ENCODE assay signal across 16 cellular contexts in genomic region chr6:116136933-116137340, GRCh38. TPM values are rescaled to one million over a fixed set of nuclear protein-coding genes. Genes with fewer than 3 reads are reported as not detected.
DNase-seq lines count a peak whose midpoint lies in the region; ATAC-seq and TF ChIP-seq lines count a peak whose summit lies in the region.
"Had no signal": no experiment of that assay in that cellular context is flagged by ENCODE, and none has a peak within 500 bp of the region (broad histone marks: within the 10 kb centered on the region; RNA-seq: fewer than 3 reads in every experiment).

No MANE protein-coding gene starts in this region.

- no peak overlapping the region for H3K27ac Mint-ChIP-seq in activated naive CD4-positive, alpha-beta T cell treated with anti-CD3 and anti-CD28 coated beads, Interleukin-2, amount 50 U/mL, for 72 hours
- H3K27ac Mint-ChIP-seq in activated T-cell treated with anti-CD3 and anti-CD28 coated beads, Interleukin-2, amount 50 U/mL, for 72 hours, result peak overlapping the region; percentile 65
- H3K27ac Mint-ChIP-seq in naive thymus-derived CD4-positive, alpha-beta T cell, result peak overlapping the region in 1 of 9 donors; percentile 46

- WGBS in adrenal gland, 4 donors, result 89 to 91% (median 90%) methylated on average over 5 of the region's 5 CpGs

- TF ChIP-seq CTCF in adrenal gland (IDR thresholded peaks at IDR 0.05), result no peak
- no peak for TF ChIP-seq CTCF in tibial artery (IDR thresholded peaks at IDR 0.05)

- intact Hi-C loops in naive thymus-derived CD4-positive, alpha-beta T cell (cut with micrococcal nuclease), result no loop called here
- intact Hi-C loops in adrenal gland (cut with DNase I) (no loop called here), sciatic nerve (cut with DNase I) (no loop called here), tibial artery (cut with DNase I; ENCODE audit: low total_unique reads) (no loop called here)

- no peaks in the 10 kb centered on the region for H3K27me3 ChIP-seq in naive thymus-derived CD4-positive, alpha-beta T cell (ENCODE audit: control insufficient read depth in 2 of 2, insufficient read depth in 2 of 2, low read length in 2 of 2)
- H3K27me3 ChIP-seq in adrenal gland (no peaks in the 10 kb centered on the region), tibial artery (no peaks in the 10 kb centered on the region)

- peaks cover 0 to 11% of the 10 kb centered on the region in 2 donors for H3K36me3 Mint-ChIP-seq in activated naive CD4-positive, alpha-beta T cell treated with anti-CD3 and anti-CD28 coated beads, Interleukin-2, amount 50 U/mL, for 72 hours
- peaks cover 0 to 3% of the 10 kb centered on the region in 2 donors for H3K36me3 Mint-ChIP-seq in activated T-cell treated with anti-CD3 and anti-CD28 coated beads, Interleukin-2, amount 50 U/mL, for 72 hours (ENCODE audit: insufficient read depth in 2 of 2)
- H3K36me3 Mint-ChIP-seq in naive thymus-derived CD4-positive, alpha-beta T cell, result peaks cover 0 to 57% (median 24%) of the 10 kb centered on the region in 5 donors

- no peaks in the 10 kb centered on the region for H3K4me1 ChIP-seq in naive thymus-derived CD4-positive, alpha-beta T cell (ENCODE audit: control insufficient read depth in 2 of 2, insufficient read depth in 2 of 2, low read length in 2 of 2)
- peaks cover 7 to 10% of the 10 kb centered on the region in 2 donors for H3K4me1 ChIP-seq in adrenal gland (replicated peaks in 1 of 2)
- H3K4me1 ChIP-seq in tibial artery, result no peaks in the 10 kb centered on the region

- H3K36me3 ChIP-seq in naive thymus-derived CD4-positive, alpha-beta T cell (ENCODE audit: control insufficient read depth in 2 of 3, insufficient read depth in 3 of 3, low read length in 3 of 3), result no peaks in the 10 kb centered on the region
- H3K36me3 ChIP-seq in adrenal gland (replicated peaks in 1 of 2) (no peaks in the 10 kb centered on the region), tibial artery (no peaks in the 10 kb centered on the region)

- DNase-seq in activated naive CD4-positive, alpha-beta T cell treated with anti-CD3 and anti-CD28 coated beads, Interleukin-2, amount 50 U/mL, for 72 hours (ENCODE audit: low spot score in 2 of 2), result no peak
- DNase-seq in activated naive CD4-positive, alpha-beta T cell treated with Interleukin-2 at 50 U/mL for 16 hours, result no peak
- peak; percentile 24 to 40 for DNase-seq in activated T-cell treated with anti-CD3 and anti-CD28 coated beads, Interleukin-2, amount 50 U/mL, for 72 hours
- DNase-seq in naive thymus-derived CD4-positive, alpha-beta T cell, result no peak
- DNase-seq in adrenal gland, result no peak
- DNase-seq in sciatic nerve (ENCODE audit: low spot score), result no peak
- DNase-seq in tibial artery, result no peak
- DNase-seq: activated CD4-positive, alpha-beta T cell treated with anti-CD3 and anti-CD28 coated beads, Interleukin-2, amount 50 U/mL, for 4 hours; amygdala; dermis blood vessel endothelial cell; DMS153; NCI-H187; NCI-H69; trophoblast cell had no signal

- H3K27ac ChIP-seq in naive thymus-derived CD4-positive, alpha-beta T cell (ENCODE audit: low read depth, low read length), result no peak overlapping the region
- peak overlapping the region in 2 of 5 donors; percentile 0 to 43 for H3K27ac ChIP-seq in adrenal gland
- no peak overlapping the region for H3K27ac ChIP-seq in tibial artery

- no peaks in the 10 kb centered on the region for H3K9me3 ChIP-seq in naive thymus-derived CD4-positive, alpha-beta T cell (ENCODE audit: control insufficient read depth in 2 of 3, low read length in 3 of 3)
- H3K9me3 ChIP-seq in adrenal gland (replicated peaks in 1 of 3), result no peaks in the 10 kb centered on the region
- no peaks in the 10 kb centered on the region for H3K9me3 ChIP-seq in tibial artery

- no peak overlapping the region for H3K4me3 ChIP-seq in naive thymus-derived CD4-positive, alpha-beta T cell (ENCODE audit: low read length)
- H3K4me3 ChIP-seq in adrenal gland, result no peak overlapping the region
- no peak overlapping the region for H3K4me3 ChIP-seq in tibial artery
- H3K4me3 ChIP-seq: lung had no signal

- peaks cover 11% of the 10 kb centered on the region for H3K4me1 Mint-ChIP-seq in activated T-cell treated with anti-CD3 and anti-CD28 coated beads, Interleukin-2, amount 50 U/mL, for 72 hours (ENCODE audit: low read depth)
- peaks cover 0 to 6% (median 0%) of the 10 kb centered on the region in 7 donors for H3K4me1 Mint-ChIP-seq in naive thymus-derived CD4-positive, alpha-beta T cell

- peak overlapping the region in 1 of 2 donors; percentile 74 for H3K4me3 Mint-ChIP-seq in activated T-cell treated with anti-CD3 and anti-CD28 coated beads, Interleukin-2, amount 50 U/mL, for 72 hours
- H3K4me3 Mint-ChIP-seq in naive thymus-derived CD4-positive, alpha-beta T cell, result no peak overlapping the region

- peak; percentile 43 to 56 for ATAC-seq in activated naive CD4-positive, alpha-beta T cell treated with anti-CD3 and anti-CD28 coated beads, Interleukin-2, amount 50 U/mL, for 72 hours
- ATAC-seq in activated T-cell treated with anti-CD3 and anti-CD28 coated beads, Interleukin-2, amount 50 U/mL, for 72 hours (replicated peaks in 1 of 2), result peak; percentile 80 to 90
- peak; percentile 65 for ATAC-seq in naive thymus-derived CD4-positive, alpha-beta T cell
- ATAC-seq in sciatic nerve (no peak), GM18867 (IDR thresholded peaks at IDR 0.05; ENCODE audit: unreplicated experiment) (no peak)

- H3K27me3 Mint-ChIP-seq in activated T-cell treated with anti-CD3 and anti-CD28 coated beads, Interleukin-2, amount 50 U/mL, for 72 hours (ENCODE audit: low read depth), result no peaks in the 10 kb centered on the region
- H3K27me3 Mint-ChIP-seq in naive thymus-derived CD4-positive, alpha-beta T cell, result no peaks in the 10 kb centered on the region

- no peaks in the 10 kb centered on the region for H3K9me3 Mint-ChIP-seq in activated naive CD4-positive, alpha-beta T cell treated with anti-CD3 and anti-CD28 coated beads, Interleukin-2, amount 50 U/mL, for 72 hours
- no peaks in the 10 kb centered on the region for H3K9me3 Mint-ChIP-seq in activated T-cell treated with anti-CD3 and anti-CD28 coated beads, Interleukin-2, amount 50 U/mL, for 72 hours
- H3K9me3 Mint-ChIP-seq in naive thymus-derived CD4-positive, alpha-beta T cell, result no peaks in the 10 kb centered on the region

- POLR2A ChIA-PET in naive thymus-derived CD4-positive, alpha-beta T cell (lab: Charles Lee), result interaction anchor here (0.6 kb wide), 1 partner anchor 544 kb away, joined by 6 read pairs; the partner anchor contains the start of gene KPNA5

- CTCF ChIA-PET in naive thymus-derived CD4-positive, alpha-beta T cell (lab: Charles Lee), result no interaction called here

- TF ChIP-seq POLR2A in adrenal gland (IDR thresholded peaks at IDR 0.05), result no peak

RNA-seq across cellular contexts. Expression of gene COL10A1, which starts 11.0 kb away (rescaled TPM):
- not detected for total RNA-seq in activated naive CD4-positive, alpha-beta T cell treated with anti-CD3 and anti-CD28 coated beads, Interleukin-2, amount 50 U/mL, for 72 hours
- total RNA-seq in activated T-cell treated with anti-CD3 and anti-CD28 coated beads, Interleukin-2, amount 50 U/mL, for 72 hours, result not detected
- total RNA-seq in naive thymus-derived CD4-positive, alpha-beta T cell, result not detected
- under 1 TPM; 0.07 to 0.33 TPM for polyA plus RNA-seq in naive thymus-derived CD4-positive, alpha-beta T cell
- under 1 TPM in 2 of 8 donors, not detected in 6; under 0.01 to 0.12 TPM for total RNA-seq in adrenal gland
- polyA plus RNA-seq in adrenal gland, result under 1 TPM in 1 of 3 donors, not detected in 2; 0.07 TPM
- 0.09 TPM for total RNA-seq in sciatic nerve
- total RNA-seq: dermis blood vessel endothelial cell had no signal
- polyA plus RNA-seq: lung had no signal

RNA-seq across cellular contexts. Expression of gene NT5DC1, which starts 36.3 kb away (rescaled TPM):
- total RNA-seq in activated naive CD4-positive, alpha-beta T cell treated with anti-CD3 and anti-CD28 coated beads, Interleukin-2, amount 50 U/mL, for 72 hours, result 10 to 100 TPM; 35.1 to 41.6 TPM
- 10 to 100 TPM; 49.2 to 55.8 TPM for total RNA-seq in activated T-cell treated with anti-CD3 and anti-CD28 coated beads, Interleukin-2, amount 50 U/mL, for 72 hours
- total RNA-seq in naive thymus-derived CD4-positive, alpha-beta T cell, result 10 to 100 TPM; 30.5 to 52.6 (median 39.7) TPM
- 10 to 100 TPM; 45.8 to 53.4 TPM for polyA plus RNA-seq in naive thymus-derived CD4-positive, alpha-beta T cell
- 10 to 100 TPM; 13.7 to 90.9 (median 49.2) TPM for total RNA-seq in adrenal gland
- polyA plus RNA-seq in adrenal gland, result 10 to 100 TPM; 16.2 to 45.5 (median 21.2) TPM
- 21.5 TPM for total RNA-seq in sciatic nerve

Comparison
In these comparisons a context has a peak if more than half of its experiments do, and no peak if none do; other contexts are left out.
1. ATAC-seq: peak in activated naive CD4-positive, alpha-beta T cell treated with anti-CD3 and anti-CD28 coated beads, Interleukin-2, amount 50 U/mL, for 72 hours (2 of 2), activated T-cell treated with anti-CD3 and anti-CD28 coated beads, Interleukin-2, amount 50 U/mL, for 72 hours (2 of 2) and naive thymus-derived CD4-positive, alpha-beta T cell (single experiment); none in sciatic nerve (single experiment) and GM18867 (single experiment).
2. DNase-seq: peak in activated T-cell treated with anti-CD3 and anti-CD28 coated beads, Interleukin-2, amount 50 U/mL, for 72 hours (2 of 2); none in activated naive CD4-positive, alpha-beta T cell treated with anti-CD3 and anti-CD28 coated beads, Interleukin-2, amount 50 U/mL, for 72 hours (0 of 2), activated naive CD4-positive, alpha-beta T cell treated with Interleukin-2 at 50 U/mL for 16 hours (single experiment), naive thymus-derived CD4-positive, alpha-beta T cell (0 of 9), adrenal gland (0 of 7), sciatic nerve (single experiment) and tibial artery (0 of 2).